In the genomic region with DNA sequence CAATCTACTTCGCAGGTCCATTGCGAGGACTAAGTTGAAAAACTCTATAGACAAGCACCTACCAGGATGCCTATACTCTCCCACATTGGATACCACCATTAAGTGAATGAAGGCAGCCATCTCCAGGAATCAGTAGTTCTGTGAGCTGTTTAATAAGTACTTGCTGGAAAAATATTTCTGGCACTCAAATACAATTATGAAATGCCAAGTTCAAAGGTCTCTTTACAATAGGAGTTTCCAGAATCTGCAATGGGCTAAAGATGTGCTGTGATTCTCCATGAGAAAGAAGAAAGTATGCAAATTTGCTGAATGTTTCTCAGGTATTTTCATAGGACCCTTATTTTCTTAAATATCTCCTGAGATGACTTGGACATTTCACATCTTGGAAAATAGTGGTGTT, we compare ENCODE assay signal across 18 cellular contexts.
A peak's percentile ranks its signal among the peaks of the same experiment; 100 is the strongest.
DNase-seq lines count a peak whose midpoint lies in the region; ATAC-seq, FAIRE-seq and TF ChIP-seq lines count a peak whose summit lies in the region.
"Had no signal": no experiment of that assay in that cellular context is flagged by ENCODE, and none has a peak within 500 bp of the region (broad histone marks: within the 10 kb centered on the region; RNA-seq: fewer than 3 reads in every experiment).

No MANE protein-coding gene starts in this region.

- H3K4me2 ChIP-seq in A549, result peak overlapping the region; percentile 38

- peaks cover 0 to 3% of the 10 kb centered on the region in 2 donors for H3K27me3 Mint-ChIP-seq in T-cell

- no peak overlapping the region for H3K4me3 ChIP-seq in A549
- H3K4me3 ChIP-seq: BLaER1 treated with 17β-estradiol and CSF1 and Interleukin-3, amounts not matched to agents 10 nM and 100 nM; GM12878; HAP-1 had no signal

- H3K9me3 ChIP-seq in A549, result peaks cover 5% of the 10 kb centered on the region; the same call in 1 of the 3 replicates
- H3K9me3 ChIP-seq: HAP-1 had no signal

- H3K4me3 Mint-ChIP-seq in T-cell, result no peak overlapping the region
- H3K4me3 Mint-ChIP-seq: CD4-positive, alpha-beta T cell had no signal

- 95% methylated on average over 2 of the region's 2 CpGs for WGBS in A549 (ENCODE audit: missing lambda C conversion rate)

- POLR2A ChIA-PET in A549 (lab: Yijun Ruan, JAX), result no interaction called here
- POLR2A ChIA-PET in T-cell (lab: Charles Lee), result no interaction called here

- CTCF ChIA-PET in A549 (lab: Yijun Ruan, JAX) (interaction anchor here (1.5 to 4.7 kb wide), 2 partner anchors 27 to 64 kb away, joined by 6 to 15 read pairs; no protein-coding TSS in a partner anchor), T-cell (lab: Charles Lee) (interaction anchor here in 1 of 2 donors (0.9 kb wide), 1 partner anchor 763 kb away, joined by 4 read pairs; no protein-coding TSS in a partner anchor)

- ATAC-seq in A549 (peak in 1 of 2 experiments; percentile 43; a peak in 2 of 6 replicates), left lobe of liver (no peak), T-cell (replicated peaks in 1 of 4) (no peak), GM18870 (IDR thresholded peaks at IDR 0.05; ENCODE audit: unreplicated experiment) (no peak)
- ATAC-seq: GM12878 had no signal

- no peak overlapping the region for H3K27ac Mint-ChIP-seq in T-cell
- H3K27ac Mint-ChIP-seq: CD4-positive, alpha-beta T cell had no signal

- no peak for FAIRE-seq in A549 (lab: Jason Lieb, UNC)
- FAIRE-seq: GM12878, GM19239, H1 had no signal

- H3K36me3 Mint-ChIP-seq in T-cell, result no peaks in the 10 kb centered on the region

- peaks cover 4 to 5% (median 5%) of the 10 kb centered on the region in 3 donors for H3K9me3 Mint-ChIP-seq in T-cell
- H3K9me3 Mint-ChIP-seq: CD4-positive, alpha-beta T cell had no signal

- no peak for TF ChIP-seq POLR2A in A549 (IDR thresholded peaks at IDR 0.05; ENCODE audit: low read length)

- H3K4me1 ChIP-seq in A549, result peaks cover 27% of the 10 kb centered on the region
- H3K4me1 ChIP-seq: HAP-1 had no signal

- peak overlapping the region; percentile 58 to 70 for H3K27ac ChIP-seq in A549
- H3K27ac ChIP-seq: 22Rv1; BLaER1 treated with 17β-estradiol and CSF1 and Interleukin-3, amounts not matched to agents 10 nM and 100 nM had no signal

- H3K4me1 Mint-ChIP-seq in T-cell, result no peaks in the 10 kb centered on the region

- DNase-seq in A549 (ENCODE audit: low read depth in 1 of 2, low spot score in 1 of 2) (no peak), amniotic epithelial cell (ENCODE audit: low read depth) (peak; percentile 53), fibroblast of gingiva (ENCODE audit: low read depth) (peak; percentile 43), iris pigment epithelial cell (ENCODE audit: low read depth) (peak; percentile 45), iPS-NIHi11 (ENCODE audit: low spot score) (no peak), left lobe of liver (ENCODE audit: low spot score) (no peak), T-cell (no peak)
- DNase-seq: AML-193; Calu3; CD4-positive, alpha-beta T cell; DMS 273 treated with DMSO at 0.1 percent for 48 hours had no signal

- TF ChIP-seq CTCF in A549 (IDR thresholded peaks at IDR 0.05), result no peak

- no peak for TF ChIP-seq EP300 in A549 (IDR thresholded peaks at IDR 0.05)

- no peak for TF ChIP-seq RAD21 in A549 (conservative IDR thresholded peaks at IDR 0.05 in 1 of 2, IDR thresholded peaks at IDR 0.05 in 1 of 2)

TF ChIP-seq in A549, 52 proteins besides CTCF, POLR2A, EP300 and RAD21:
- TF ChIP-seq JUNB (IDR thresholded peaks at IDR 0.05) (no peak), HOXB5 (CRISPR knock-in tag; IDR thresholded peaks at IDR 0.05) (no peak), CEBPB (IDR thresholded peaks at IDR 0.05) (no peak), BCL3 (IDR thresholded peaks at IDR 0.05) (no peak), KDM1A (IDR thresholded peaks at IDR 0.05; ENCODE audit: low read depth) (no peak), CHD4 (IDR thresholded peaks at IDR 0.05; ENCODE audit: borderline replicate concordance) (no peak), EHMT2 (IDR thresholded peaks at IDR 0.05; ENCODE audit: low read depth) (no peak), MAFK (IDR thresholded peaks at IDR 0.05; ENCODE audit: partially characterized antibody) (no peak), ELK1 (IDR thresholded peaks at IDR 0.05; ENCODE audit: low read depth, low read length) (no peak), ZNF302 (CRISPR knock-in tag; IDR thresholded peaks at IDR 0.05) (no peak), HOXB13 (CRISPR knock-in tag; IDR thresholded peaks at IDR 0.05; ENCODE audit: low read depth) (no peak), TP53 (CRISPR knock-in tag; IDR thresholded peaks at IDR 0.05) (no peak), NFE2L2 (conservative IDR thresholded peaks at IDR 0.05; ENCODE audit: low read length) (no peak), CHD2 (IDR thresholded peaks at IDR 0.05; ENCODE audit: low read length, partially characterized antibody) (no peak)
- TF ChIP-seq, protein P1, sequence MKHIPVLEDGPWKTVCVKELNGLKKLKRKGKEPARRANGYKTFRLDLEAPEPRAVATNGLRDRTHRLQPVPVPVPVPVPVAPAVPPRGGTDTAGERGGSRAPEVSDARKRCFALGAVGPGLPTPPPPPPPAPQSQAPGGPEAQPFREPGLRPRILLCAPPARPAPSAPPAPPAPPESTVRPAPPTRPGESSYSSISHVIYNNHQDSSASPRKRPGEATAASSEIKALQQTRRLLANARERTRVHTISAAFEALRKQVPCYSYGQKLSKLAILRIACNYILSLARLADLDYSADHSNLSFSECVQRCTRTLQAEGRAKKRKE (CRISPR knock-in tag; IDR thresholded peaks at IDR 0.05; ENCODE audit: low read depth), result no peak
- TF ChIP-seq, protein P2, sequence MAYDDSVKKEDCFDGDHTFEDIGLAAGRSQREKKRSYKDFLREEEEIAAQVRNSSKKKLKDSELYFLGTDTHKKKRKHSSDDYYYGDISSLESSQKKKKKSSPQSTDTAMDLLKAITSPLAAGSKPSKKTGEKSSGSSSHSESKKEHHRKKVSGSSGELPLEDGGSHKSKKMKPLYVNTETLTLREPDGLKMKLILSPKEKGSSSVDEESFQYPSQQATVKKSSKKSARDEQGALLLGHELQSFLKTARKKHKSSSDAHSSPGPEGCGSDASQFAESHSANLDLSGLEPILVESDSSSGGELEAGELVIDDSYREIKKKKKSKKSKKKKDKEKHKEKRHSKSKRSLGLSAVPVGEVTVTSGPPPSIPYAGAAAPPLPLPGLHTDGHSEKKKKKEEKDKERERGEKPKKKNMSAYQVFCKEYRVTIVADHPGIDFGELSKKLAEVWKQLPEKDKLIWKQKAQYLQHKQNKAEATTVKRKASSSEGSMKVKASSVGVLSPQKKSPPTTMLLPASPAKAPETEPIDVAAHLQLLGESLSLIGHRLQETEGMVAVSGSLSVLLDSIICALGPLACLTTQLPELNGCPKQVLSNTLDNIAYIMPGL (CRISPR knock-in tag; IDR thresholded peaks at IDR 0.05; ENCODE audit: borderline replicate concordance), result no peak

Comparison
In these comparisons a context has a peak if more than half of its experiments do, and no peak if none do; other contexts are left out.
1. DNase-seq: peak in amniotic epithelial cell (single experiment), fibroblast of gingiva (single experiment) and iris pigment epithelial cell (single experiment); none in A549 (0 of 2), iPS-NIHi11 (single experiment), left lobe of liver (single experiment) and T-cell (0 of 34).